ENCODE assay signal across 17 cellular contexts in the genomic region with DNA sequence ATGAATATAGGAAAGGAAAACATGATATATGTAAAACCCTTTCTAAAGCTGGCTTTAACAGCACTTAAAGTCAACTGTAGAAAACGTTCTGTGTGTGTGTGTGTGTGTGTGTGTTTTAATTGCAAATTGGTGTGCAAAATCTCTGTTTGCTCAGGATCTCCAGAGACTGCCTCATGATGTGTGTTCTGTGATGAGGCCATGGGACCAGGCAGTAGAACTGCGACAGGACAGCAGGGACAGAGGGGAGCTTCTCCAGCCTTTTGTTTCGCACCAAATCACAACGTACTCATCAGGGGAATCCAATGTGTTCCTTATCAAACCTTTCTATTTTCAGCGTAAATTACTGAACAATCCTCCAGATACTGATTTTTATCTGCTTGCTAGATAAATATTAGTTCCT.
"Had no signal": no experiment of that assay in that cellular context is flagged by ENCODE, and none has a peak within 500 bp of the region (broad histone marks: within the 10 kb centered on the region; RNA-seq: fewer than 3 reads in every experiment).

No MANE protein-coding gene starts in this region.

- H2AFZ ChIP-seq: parathyroid adenoma had no signal

- H3K9me3 ChIP-seq: ascending aorta, gastrocnemius medialis, heart left ventricle, mucosa of descending colon, neutrophil, stomach had no signal

- H3K4me3 ChIP-seq: ascending aorta, coronary artery, gastrocnemius medialis, heart left ventricle, mucosa of descending colon, smooth muscle cell, stomach had no signal

- H3K27ac ChIP-seq: ascending aorta, coronary artery, gastrocnemius medialis, heart left ventricle, neutrophil, parathyroid adenoma, stomach had no signal

- H3K27me3 ChIP-seq: ascending aorta, gastrocnemius medialis, heart left ventricle, neutrophil, stomach had no signal

- H3K79me2 ChIP-seq: parathyroid adenoma had no signal

- H3K36me3 ChIP-seq: ascending aorta, gastrocnemius medialis, heart left ventricle, neutrophil, stomach had no signal

- H3K4me2 ChIP-seq: smooth muscle cell had no signal

- H3K4me1 ChIP-seq: parathyroid adenoma had no signal

- DNase-seq: activated CD4-positive, alpha-beta T cell treated with anti-CD3 and anti-CD28 coated beads, Interleukin-2, amount 50 U/mL, for 1 hour; activated CD8-positive, alpha-beta memory T cell treated with anti-CD3 and anti-CD28 coated beads, Interleukin-2, amount 50 U/mL, for 4 hours; activated naive CD4-positive, alpha-beta T cell treated with anti-CD3 and anti-CD28 coated beads, Interleukin-2, amount 10 ng/mL, durations not matched to agents 7 days and 5 days; activated T-cell treated with anti-CD3 and anti-CD28 coated beads, Interleukin-2, amount 50 U/mL, for 4 hours; gastrocnemius medialis; heart left ventricle; left ventricle myocardium superior; mucosa of descending colon; naive B cell; stimulated activated CD4-positive, alpha-beta T cell treated with anti-CD3 and anti-CD28 coated beads, Interleukin-4, amount 100 ng/mL, for 1 hour; stomach; trophoblast cell had no signal
